1 cellular context compared by ENCODE assay signal in genomic region chr19:52296773-52297600, GRCh38.
TF ChIP-seq lines count a peak whose summit lies in the region.

Gene ZNF480 (plus strand): TSS chr19:52297169. CDS start chr19:52300413, 3,244 bp downstream.

TF ChIP-seq in HepG2, 621 proteins besides CTCF, POLR2A, EP300 and RAD21 (continued from another document and continues in another):
- TF ChIP-seq ZNF432 (CRISPR knock-in tag; IDR thresholded peaks at IDR 0.05; ENCODE audit: borderline replicate concordance), result no peak
- TF ChIP-seq ATM (IDR thresholded peaks at IDR 0.05; ENCODE audit: borderline replicate concordance), result no peak
- TF ChIP-seq RNF2 (conservative IDR thresholded peaks at IDR 0.05; ENCODE audit: low read depth), result no peak
- TF ChIP-seq CBX1 (IDR thresholded peaks at IDR 0.05; ENCODE audit: low read depth), result no peak
- TF ChIP-seq NBN (conservative IDR thresholded peaks at IDR 0.05), result no peak
- TF ChIP-seq ZFP37 (CRISPR knock-in tag; IDR thresholded peaks at IDR 0.05; ENCODE audit: borderline replicate concordance), result no peak
- TF ChIP-seq ARID3A (IDR thresholded peaks at IDR 0.05; ENCODE audit: low read depth, low read length), result no peak
- no peak for TF ChIP-seq ZNF639 (CRISPR knock-in tag; conservative IDR thresholded peaks at IDR 0.05)
- TF ChIP-seq E2F5 (CRISPR knock-in tag; conservative IDR thresholded peaks at IDR 0.05), result no peak
- no peak for TF ChIP-seq NFATC3 (CRISPR knock-in tag; IDR thresholded peaks at IDR 0.05)
- no peak for TF ChIP-seq ZNF329 (CRISPR knock-in tag; IDR thresholded peaks at IDR 0.05; ENCODE audit: low read depth)
- no peak for TF ChIP-seq ZNF207 (IDR thresholded peaks at IDR 0.05; ENCODE audit: borderline replicate concordance)
- no peak for TF ChIP-seq ZBTB7A (CRISPR knock-in tag; IDR thresholded peaks at IDR 0.05)
- TF ChIP-seq POLR2AphosphoS5 (IDR thresholded peaks at IDR 0.05; ENCODE audit: low read depth, low read length), result peak; percentile 82
- no peak for TF ChIP-seq REXO4 (CRISPR knock-in tag; IDR thresholded peaks at IDR 0.05; ENCODE audit: borderline replicate concordance)
- TF ChIP-seq DZIP1 (CRISPR knock-in tag; IDR thresholded peaks at IDR 0.05), result no peak
- no peak for TF ChIP-seq LCORL (IDR thresholded peaks at IDR 0.05)
- TF ChIP-seq LCORL (CRISPR knock-in tag; IDR thresholded peaks at IDR 0.05), result no peak
- TF ChIP-seq USF2 (IDR thresholded peaks at IDR 0.05; ENCODE audit: low read depth, low read length), result no peak
- no peak for TF ChIP-seq USF2 (CRISPR knock-in tag; IDR thresholded peaks at IDR 0.05; ENCODE audit: borderline replicate concordance)
- no peak for TF ChIP-seq ZNF362 (CRISPR knock-in tag; IDR thresholded peaks at IDR 0.05; ENCODE audit: borderline replicate concordance)
- TF ChIP-seq KDM5A (IDR thresholded peaks at IDR 0.05; ENCODE audit: borderline replicate concordance, low read length), result peak; percentile 43; the same call in 1 of the 2 replicates
- TF ChIP-seq MYPOP (CRISPR knock-in tag; IDR thresholded peaks at IDR 0.05), result 0 out of 2 replicates have a peak, but pooled peaks have one; percentile 7
- no peak for TF ChIP-seq ZSCAN30 (CRISPR knock-in tag; IDR thresholded peaks at IDR 0.05)
- TF ChIP-seq ZBTB38 (CRISPR knock-in tag; IDR thresholded peaks at IDR 0.05), result peak; percentile 29; the same call in 1 of the 2 replicates
- no peak for TF ChIP-seq TP53 (CRISPR knock-in tag; conservative IDR thresholded peaks at IDR 0.05)
- no peak for TF ChIP-seq ZNF335 (CRISPR knock-in tag; IDR thresholded peaks at IDR 0.05)
- TF ChIP-seq ZSCAN29 (CRISPR knock-in tag; conservative IDR thresholded peaks at IDR 0.05), result peak; percentile 100
- TF ChIP-seq ZC3H4 (CRISPR knock-in tag; IDR thresholded peaks at IDR 0.05; ENCODE audit: borderline replicate concordance), result no peak
- TF ChIP-seq LRRFIP1 (CRISPR knock-in tag; conservative IDR thresholded peaks at IDR 0.05), result no peak
- TF ChIP-seq FOXK1 (CRISPR knock-in tag; IDR thresholded peaks at IDR 0.05; ENCODE audit: borderline replicate concordance, low read depth), result peak; percentile 23; the same call in 1 of the 2 replicates
- TF ChIP-seq ATF4 (CRISPR knock-in tag; IDR thresholded peaks at IDR 0.05), result no peak
- no peak for TF ChIP-seq FLYWCH1 (CRISPR knock-in tag; IDR thresholded peaks at IDR 0.05)
- TF ChIP-seq ZNF503 (CRISPR knock-in tag; IDR thresholded peaks at IDR 0.05), result no peak
- 0 out of 2 replicates have a peak, but pooled peaks have one; percentile 34 for TF ChIP-seq HOXA9 (CRISPR knock-in tag; IDR thresholded peaks at IDR 0.05; ENCODE audit: borderline replicate concordance)
- TF ChIP-seq ZNF331 (CRISPR knock-in tag; IDR thresholded peaks at IDR 0.05), result no peak
- TF ChIP-seq NR2C2 (CRISPR knock-in tag; IDR thresholded peaks at IDR 0.05; ENCODE audit: borderline replicate concordance), result peak; percentile 87
- TF ChIP-seq ZNF570 (CRISPR knock-in tag; IDR thresholded peaks at IDR 0.05; ENCODE audit: borderline replicate concordance), result no peak
- TF ChIP-seq PRDM10 (CRISPR knock-in tag; IDR thresholded peaks at IDR 0.05; ENCODE audit: low read depth), result no peak
- no peak; the same call in 1 of the 2 replicates for TF ChIP-seq ZNF34 (CRISPR knock-in tag; IDR thresholded peaks at IDR 0.05; ENCODE audit: borderline replicate concordance)
- TF ChIP-seq RCOR2 (CRISPR knock-in tag; IDR thresholded peaks at IDR 0.05), result no peak
- 0 out of 2 replicates have a peak, but pooled peaks have one; percentile 48 for TF ChIP-seq ZNF749 (CRISPR knock-in tag; IDR thresholded peaks at IDR 0.05; ENCODE audit: borderline replicate concordance)
